In genomic region chr6:100382031-100382430, GRCh38 we compare ENCODE assay signal across 37 cellular contexts.
A peak's percentile ranks its signal among the peaks of the same experiment; 100 is the strongest.
DNase-seq lines count a peak whose midpoint lies in the region; ATAC-seq, FAIRE-seq and TF ChIP-seq lines count a peak whose summit lies in the region.
"Had no signal": no experiment of that assay in that cellular context is flagged by ENCODE, and none has a peak within 500 bp of the region (broad histone marks: within the 10 kb centered on the region; RNA-seq: fewer than 3 reads in every experiment).

No MANE protein-coding gene starts in this region.

- no peak overlapping the region for H3K27ac Mint-ChIP-seq in activated T-helper 2 cell treated with anti-CD3 and anti-CD28 coated beads, Interferon-gamma antibody, Interleukin-2, Interleukin-4, amounts not matched to agents 10 μg/mL and 5 μg/mL and 100 μg/mL, durations not matched to agents 14 hours and 24 hours and 36 hours
- H3K27ac Mint-ChIP-seq: activated naive CD8-positive, alpha-beta T cell treated with anti-CD3 and anti-CD28 coated beads, Interleukin-2, amount 50 U/mL, for 24 hours; endodermal cell; memory B cell; T-helper 17 cell had no signal

- H3K36me3 Mint-ChIP-seq in activated T-helper 2 cell treated with anti-CD3 and anti-CD28 coated beads, Interferon-gamma antibody, Interleukin-2, Interleukin-4, amounts not matched to agents 10 μg/mL and 5 μg/mL and 100 μg/mL, durations not matched to agents 14 hours and 24 hours and 36 hours (ENCODE audit: low read depth): no peaks in the 10 kb centered on the region
- H3K36me3 Mint-ChIP-seq: memory B cell had no signal

- intact Hi-C loops in mammary epithelial cell (cut with micrococcal nuclease): loop anchor here (5.0 kb wide), 1 partner anchor 95 kb away; no protein-coding TSS in a partner anchor
- intact Hi-C loops in activated T-helper 2 cell treated with anti-CD3 and anti-CD28 coated beads, Interferon-gamma antibody, Interleukin-2, Interleukin-4, amounts not matched to agents 10 μg/mL and 5 μg/mL and 100 μg/mL, durations not matched to agents 14 hours and 24 hours and 36 hours (cut with micrococcal nuclease): no loop called here

- dilution Hi-C loops in mammary epithelial cell (cut with HindIII; ENCODE audit: low sequenced_read_pairs): no loop called here

- DNase-seq in GM03348 (ENCODE audit: low spot score): peak; percentile 40
- DNase-seq in NCI-H1105 treated with DMSO at 0.1 percent for 48 hours (lab: John Stamatoyannopoulos, UW): peak; percentile 51
- peak; percentile 65 for DNase-seq in mammary epithelial cell
- no peak for DNase-seq in activated T-helper 2 cell treated with anti-CD3 and anti-CD28 coated beads, Interferon-gamma antibody, Interleukin-2, Interleukin-4, amounts not matched to agents 10 μg/mL and 5 μg/mL and 100 μg/mL, durations not matched to agents 14 hours and 24 hours and 36 hours (ENCODE audit: low spot score)
- DNase-seq: activated CD4-positive, alpha-beta T cell treated with anti-CD3 and anti-CD28 coated beads, Interleukin-2, amount 50 U/mL, for 1 hour; activated CD4-positive, CD25-positive, alpha-beta regulatory T cell; activated gamma-delta T cell treated with Interleukin-2 at 50 U/mL for 16 hours; activated naive CD8-positive, alpha-beta T cell treated with anti-CD3 and anti-CD28 coated beads, Interleukin-2, amount 50 U/mL, for 24 hours; activated T-cell treated with anti-CD3 and anti-CD28 coated beads, Interleukin-2, amount 50 U/mL, for 4 hours; dermis blood vessel endothelial cell; DMS53; endodermal cell; hypothalamus; KBM-7; MM.1S; NCI-H1417; NCI-H2081; NCI-H446; NCI-H774; psoas muscle; sigmoid colon; stimulated activated CD4-positive, alpha-beta T cell treated with anti-CD3 and anti-CD28 coated beads, Interleukin-12 subunit alpha, Interleukin-12 subunit beta, amount 100 ng/mL, for 4 hours; stimulated activated CD4-positive, alpha-beta T cell treated with anti-CD3 and anti-CD28 coated beads, Interleukin-2, amount 100 ng/mL, for 48 hours; stomach; T-helper 17 cell had no signal

- no peak overlapping the region for H3K4me3 ChIP-seq in mammary epithelial cell (replicated peaks in 1 of 3; ENCODE audit: insufficient read depth in 1 of 3, low read depth in 2 of 3, low read length in 3 of 3)
- H3K4me3 ChIP-seq: BLaER1 treated with 17β-estradiol and CSF1 and Interleukin-3, amounts not matched to agents 10 nM and 100 nM; psoas muscle; sigmoid colon; SK-N-MC; stomach; vagina had no signal

- in situ Hi-C loops in mammary epithelial cell (cut with MboI; ENCODE audit: low sequenced_read_pairs in 2 of 2): no loop called here

- H3K27me3 ChIP-seq in mammary epithelial cell (ENCODE audit: insufficient read depth, low read length): no peaks in the 10 kb centered on the region
- H3K27me3 ChIP-seq: BLaER1 treated with 17β-estradiol and CSF1 and Interleukin-3, amounts not matched to agents 10 nM and 100 nM; sigmoid colon; stomach; vagina had no signal

- no peaks in the 10 kb centered on the region for H3K79me2 ChIP-seq in mammary epithelial cell (ENCODE audit: insufficient read depth, low read length)

- no TSS peak for BruUV-seq in mammary epithelial cell (replicated peaks; lab: Mats Ljungman, UMichigan)

- peaks cover 20% of the 10 kb centered on the region for H3K4me1 ChIP-seq in mammary epithelial cell (ENCODE audit: insufficient read depth, low read length)
- H3K4me1 ChIP-seq: BLaER1 treated with 17β-estradiol and CSF1 and Interleukin-3, amounts not matched to agents 10 nM and 100 nM; psoas muscle; sigmoid colon; stomach; vagina had no signal

- TF ChIP-seq CTCF in mammary epithelial cell (conservative IDR thresholded peaks at IDR 0.05 in 1 of 2, IDR thresholded peaks at IDR 0.05 in 1 of 2; ENCODE audit: extremely low read depth in 1 of 2, insufficient read depth in 1 of 2, low read depth in 1 of 2, low read length in 2 of 2): no peak

- 0% methylated on average over 3 of the region's 3 CpGs for WGBS in mammary epithelial cell (ENCODE audit: low coverage, missing lambda C conversion rate)

- no peak overlapping the region for H3K9ac ChIP-seq in mammary epithelial cell (ENCODE audit: insufficient read depth, low read length)
- H3K9ac ChIP-seq: BLaER1 treated with 17β-estradiol and CSF1 and Interleukin-3, amounts not matched to agents 10 nM and 100 nM had no signal

- peak overlapping the region; percentile 71 for H3K4me2 ChIP-seq in mammary epithelial cell (ENCODE audit: insufficient read depth, low read depth, low read length)
- H3K4me2 ChIP-seq: BLaER1 treated with 17β-estradiol and CSF1 and Interleukin-3, amounts not matched to agents 10 nM and 100 nM had no signal

- H3K36me3 ChIP-seq in mammary epithelial cell (ENCODE audit: insufficient read depth, low read length): no peaks in the 10 kb centered on the region
- H3K36me3 ChIP-seq: BLaER1 treated with 17β-estradiol and CSF1 and Interleukin-3, amounts not matched to agents 10 nM and 100 nM; sigmoid colon; stomach; vagina had no signal

- peaks cover 9% of the 10 kb centered on the region for H3K27me3 Mint-ChIP-seq in activated T-helper 2 cell treated with anti-CD3 and anti-CD28 coated beads, Interferon-gamma antibody, Interleukin-2, Interleukin-4, amounts not matched to agents 10 μg/mL and 5 μg/mL and 100 μg/mL, durations not matched to agents 14 hours and 24 hours and 36 hours (ENCODE audit: low read depth)
- H3K27me3 Mint-ChIP-seq: memory B cell had no signal

- H2AFZ ChIP-seq in mammary epithelial cell (ENCODE audit: low read depth, low read length): peak overlapping the region; percentile 30

- CTCF ChIA-PET in mammary epithelial cell (lab: Charles Lee; ENCODE audit: low non-redundant PET): no interaction called here

- no peak overlapping the region for H3K4me3 Mint-ChIP-seq in activated T-helper 2 cell treated with anti-CD3 and anti-CD28 coated beads, Interferon-gamma antibody, Interleukin-2, Interleukin-4, amounts not matched to agents 10 μg/mL and 5 μg/mL and 100 μg/mL, durations not matched to agents 14 hours and 24 hours and 36 hours (ENCODE audit: low read depth)
- H3K4me3 Mint-ChIP-seq: activated naive CD8-positive, alpha-beta T cell treated with anti-CD3 and anti-CD28 coated beads, Interleukin-2, amount 50 U/mL, for 24 hours; activated T-cell treated with anti-CD3 and anti-CD28 coated beads, Interleukin-2, amount 50 U/mL, for 4 hours; endodermal cell; memory B cell; nephron; T-helper 17 cell had no signal

- H3K27ac ChIP-seq in mammary epithelial cell (ENCODE audit: insufficient read depth, low read depth, low read length): peak overlapping the region; percentile 20
- H3K27ac ChIP-seq: BLaER1 treated with 17β-estradiol and CSF1 and Interleukin-3, amounts not matched to agents 10 nM and 100 nM; psoas muscle; sigmoid colon; SK-N-MC; stomach; vagina had no signal

- no peak for ATAC-seq in GM18867 (IDR thresholded peaks at IDR 0.05; ENCODE audit: unreplicated experiment)
- no peak for ATAC-seq in GM18520 (IDR thresholded peaks at IDR 0.05; ENCODE audit: unreplicated experiment)
- ATAC-seq: activated naive CD8-positive, alpha-beta T cell treated with anti-CD3 and anti-CD28 coated beads, Interleukin-2, amount 50 U/mL, for 24 hours; activated T-cell treated with anti-CD3 and anti-CD28 coated beads, Interleukin-2, amount 50 U/mL, for 4 hours; left lobe of liver; T-helper 17 cell had no signal

- no peaks in the 10 kb centered on the region for H4K20me1 ChIP-seq in mammary epithelial cell (ENCODE audit: insufficient read depth, low read length)
- H4K20me1 ChIP-seq: BLaER1 treated with 17β-estradiol and CSF1 and Interleukin-3, amounts not matched to agents 10 nM and 100 nM had no signal

- peak; percentile 43 for FAIRE-seq in islet of Langerhans (lab: Jason Lieb, UNC)
- FAIRE-seq: G401.6, HTR-8/SVneo, TTC549 had no signal

- no peaks in the 10 kb centered on the region for H3K9me3 ChIP-seq in mammary epithelial cell (replicated peaks; ENCODE audit: insufficient read depth, low read length)
- H3K9me3 ChIP-seq: BLaER1 treated with 17β-estradiol and CSF1 and Interleukin-3, amounts not matched to agents 10 nM and 100 nM; psoas muscle; sigmoid colon; stomach; vagina had no signal

- H3K9me3 Mint-ChIP-seq in activated T-helper 2 cell treated with anti-CD3 and anti-CD28 coated beads, Interferon-gamma antibody, Interleukin-2, Interleukin-4, amounts not matched to agents 10 μg/mL and 5 μg/mL and 100 μg/mL, durations not matched to agents 14 hours and 24 hours and 36 hours: no peaks in the 10 kb centered on the region
- H3K9me3 Mint-ChIP-seq: activated naive CD8-positive, alpha-beta T cell treated with anti-CD3 and anti-CD28 coated beads, Interleukin-2, amount 50 U/mL, for 24 hours; activated T-cell treated with anti-CD3 and anti-CD28 coated beads, Interleukin-2, amount 50 U/mL, for 4 hours; endodermal cell; memory B cell; nephron had no signal

- H3K4me1 Mint-ChIP-seq in activated T-helper 2 cell treated with anti-CD3 and anti-CD28 coated beads, Interferon-gamma antibody, Interleukin-2, Interleukin-4, amounts not matched to agents 10 μg/mL and 5 μg/mL and 100 μg/mL, durations not matched to agents 14 hours and 24 hours and 36 hours (ENCODE audit: low read depth): no peaks in the 10 kb centered on the region
- H3K4me1 Mint-ChIP-seq: activated naive CD8-positive, alpha-beta T cell treated with anti-CD3 and anti-CD28 coated beads, Interleukin-2, amount 50 U/mL, for 24 hours; endodermal cell; memory B cell; nephron; T-helper 17 cell had no signal
